In the genomic region with DNA sequence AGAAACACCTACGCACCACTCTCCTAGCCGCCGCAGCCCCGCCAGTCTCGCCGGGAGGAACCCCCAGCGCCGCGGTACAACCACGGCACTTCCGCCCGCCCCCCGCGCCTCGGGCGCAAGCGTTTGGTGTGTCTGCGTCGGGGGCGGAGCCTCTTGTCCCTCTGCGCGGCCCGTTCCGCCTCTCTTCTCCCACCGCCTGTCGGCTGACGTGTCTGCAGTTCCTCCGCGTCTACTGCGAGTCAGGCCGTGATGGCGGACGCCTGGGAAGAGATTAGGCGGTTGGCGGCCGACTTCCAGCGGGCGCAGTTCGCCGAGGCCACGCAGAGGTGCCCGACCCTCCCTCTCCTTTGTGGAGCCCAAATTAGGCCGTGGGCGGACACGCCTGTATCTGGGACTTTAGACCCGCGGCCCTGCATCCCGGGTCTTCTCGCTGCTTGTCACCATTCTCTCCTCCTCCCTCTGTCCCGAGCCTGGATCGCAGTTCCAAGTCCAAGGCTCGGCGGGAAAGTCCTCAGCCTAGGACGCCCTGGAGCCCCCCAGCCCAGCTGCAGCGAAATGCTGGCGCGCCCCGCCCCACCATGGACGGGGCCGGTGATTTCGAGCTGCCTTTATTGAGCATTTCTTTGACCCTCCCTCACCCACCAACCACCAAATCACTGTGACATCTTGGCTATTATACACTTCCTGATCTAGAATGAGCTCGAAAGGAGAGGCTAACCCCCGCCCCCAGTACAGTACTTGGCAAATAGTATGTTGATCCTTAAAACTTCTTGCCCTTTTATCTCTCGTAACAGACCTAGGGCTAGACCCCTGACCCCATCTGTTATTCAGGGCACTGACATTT, we compare ENCODE assay signal across 8 cellular contexts. TPM values are rescaled to one million over a fixed set of nuclear protein-coding genes. Genes with fewer than 3 reads are reported as not detected.
DNase-seq lines count a peak whose midpoint lies in the region; ATAC-seq and TF ChIP-seq lines count a peak whose summit lies in the region.

UFL1 (plus strand) TSS at position 182 of the 844 bp plus-strand sequence; CDS start at position 250, 68 bp downstream.

- peak within 1 kb of the TSS; percentile 95 for H2AFZ ChIP-seq in SK-N-SH (ENCODE audit: low read depth)

- H3K27ac ChIP-seq in SK-N-SH (ENCODE audit: low read depth in 2 of 2, low read length in 1 of 2): peak within 1 kb of the TSS; percentile 91 to 94
- peak within 1 kb of the TSS; percentile 90 for H3K27ac ChIP-seq in temporal lobe (ENCODE audit: low read depth, low read length)

- no peaks in the 10 kb centered on the region for H3K27me3 Mint-ChIP-seq in activated naive CD4-positive, alpha-beta T cell treated with anti-CD3 and anti-CD28 coated beads, Interleukin-2, amount 50 U/mL, for 24 hours

- no peaks in the 10 kb centered on the region for H3K9me3 Mint-ChIP-seq in activated naive CD4-positive, alpha-beta T cell treated with anti-CD3 and anti-CD28 coated beads, Interleukin-2, amount 50 U/mL, for 24 hours

- CTCF ChIA-PET in SK-N-SH (lab: Yijun Ruan, JAX): no interaction called here

- peak within 1 kb of the TSS; percentile 71 for H3K4me2 ChIP-seq in SK-N-SH

- no peaks in the 10 kb centered on the region for H4K20me1 ChIP-seq in SK-N-SH (ENCODE audit: insufficient read depth)

- POLR2A ChIA-PET in SK-N-SH (lab: Yijun Ruan, JAX): interaction anchor here (0.6 kb wide), 1 partner anchor 953 kb away, joined by 3 read pairs; no protein-coding TSS in a partner anchor

- H3K27ac Mint-ChIP-seq in activated naive CD4-positive, alpha-beta T cell treated with anti-CD3 and anti-CD28 coated beads, Interleukin-2, amount 50 U/mL, for 24 hours: peak within 1 kb of the TSS; percentile 99

- H3K9me2 ChIP-seq in SK-N-SH: no peaks in the 10 kb centered on the region

- peaks cover 7% of the 10 kb centered on the region for H3K36me3 Mint-ChIP-seq in activated naive CD4-positive, alpha-beta T cell treated with anti-CD3 and anti-CD28 coated beads, Interleukin-2, amount 50 U/mL, for 24 hours

- no peak for TF ChIP-seq CTCF in SK-N-SH (IDR thresholded peaks at IDR 0.05)

- ATAC-seq in HG02571 (IDR thresholded peaks at IDR 0.05; ENCODE audit: unreplicated experiment): peak; percentile 96

- H3K4me3 Mint-ChIP-seq in activated naive CD4-positive, alpha-beta T cell treated with anti-CD3 and anti-CD28 coated beads, Interleukin-2, amount 50 U/mL, for 24 hours: peak within 1 kb of the TSS; percentile 99

- H3K9ac ChIP-seq in SK-N-SH: peak within 1 kb of the TSS; percentile 93

- DNase-seq in GM04504 (ENCODE audit: low read depth): peak; percentile 78
- DNase-seq in NCI-H1048 (lab: John Stamatoyannopoulos, UW): peak; percentile 86
- peak; percentile 89 for DNase-seq in SK-N-SH
- DNase-seq in glomerular endothelial cell (ENCODE audit: extremely low read depth, low read depth, low spot score): peak; percentile 36
- peak; percentile 93 for DNase-seq in occipital lobe (lab: John Stamatoyannopoulos, UW)

- 0 out of 4 replicates have a peak, but pooled peaks of 1 of the 2 experiments have one; percentile 19 for TF ChIP-seq EP300 in SK-N-SH (IDR thresholded peaks at IDR 0.05; ENCODE audit: borderline replicate concordance in 1 of 2, low read depth in 1 of 2, low read length in 1 of 2)

- peaks cover 11 to 13% of the 10 kb centered on the region in 2 experiments; a peak in 3 of 4 replicates for H3K4me1 ChIP-seq in SK-N-SH (ENCODE audit: control insufficient read depth in 1 of 2, insufficient read depth in 2 of 2, low read depth in 1 of 2, low read length in 1 of 2)

- H3F3A ChIP-seq in SK-N-SH (replicated peaks; ENCODE audit: insufficient read depth): no peaks in the 10 kb centered on the region

- H3K4me1 Mint-ChIP-seq in activated naive CD4-positive, alpha-beta T cell treated with anti-CD3 and anti-CD28 coated beads, Interleukin-2, amount 50 U/mL, for 24 hours: peaks cover 37% of the 10 kb centered on the region

- peak within 1 kb of the TSS; percentile 88 to 94 for H3K4me3 ChIP-seq in SK-N-SH (ENCODE audit: low read depth in 2 of 2, low read length in 1 of 2)

- peaks cover 31% of the 10 kb centered on the region for H3K79me2 ChIP-seq in SK-N-SH (ENCODE audit: insufficient read depth)

- H3K27me3 ChIP-seq in SK-N-SH (ENCODE audit: insufficient read depth): no peaks in the 10 kb centered on the region

- under 1% methylated on average over 11 of the region's 64 CpGs for WGBS in SK-N-SH (ENCODE audit: low lambda C conversion rate)

- TF ChIP-seq RAD21 in SK-N-SH (IDR thresholded peaks at IDR 0.05; ENCODE audit: low read length): no peak

- peaks cover 29 to 30% of the 10 kb centered on the region in 2 experiments for H3K36me3 ChIP-seq in SK-N-SH (replicated peaks in 1 of 2; ENCODE audit: control insufficient read depth in 1 of 2, insufficient read depth in 2 of 2, low read length in 1 of 2)

- H3K9me3 ChIP-seq in SK-N-SH: no peaks in the 10 kb centered on the region

TF ChIP-seq in SK-N-SH, 30 proteins besides CTCF, POLR2A, EP300 and RAD21 (continues in another document):
- TF ChIP-seq GABPA (IDR thresholded peaks at IDR 0.05; ENCODE audit: low read depth) (peak; percentile 59), TAF1 (IDR thresholded peaks at IDR 0.05; ENCODE audit: borderline replicate concordance, low read depth, low read length) (peak; percentile 91), CHD2 (IDR thresholded peaks at IDR 0.05; ENCODE audit: low read length, partially characterized antibody) (peak; percentile 81), USF1 (IDR thresholded peaks at IDR 0.05; ENCODE audit: borderline replicate concordance, low read depth) (no peak), PBX3 (IDR thresholded peaks at IDR 0.05) (peak; percentile 66), RXRA (IDR thresholded peaks at IDR 0.05; ENCODE audit: borderline replicate concordance, low read depth) (no peak)
- TF ChIP-seq, protein P1, sequence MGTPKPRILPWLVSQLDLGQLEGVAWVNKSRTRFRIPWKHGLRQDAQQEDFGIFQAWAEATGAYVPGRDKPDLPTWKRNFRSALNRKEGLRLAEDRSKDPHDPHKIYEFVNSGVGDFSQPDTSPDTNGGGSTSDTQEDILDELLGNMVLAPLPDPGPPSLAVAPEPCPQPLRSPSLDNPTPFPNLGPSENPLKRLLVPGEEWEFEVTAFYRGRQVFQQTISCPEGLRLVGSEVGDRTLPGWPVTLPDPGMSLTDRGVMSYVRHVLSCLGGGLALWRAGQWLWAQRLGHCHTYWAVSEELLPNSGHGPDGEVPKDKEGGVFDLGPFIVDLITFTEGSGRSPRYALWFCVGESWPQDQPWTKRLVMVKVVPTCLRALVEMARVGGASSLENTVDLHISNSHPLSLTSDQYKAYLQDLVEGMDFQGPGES (IDR thresholded peaks at IDR 0.05; ENCODE audit: low read depth, low read length): no peak
- TF ChIP-seq, protein P2, sequence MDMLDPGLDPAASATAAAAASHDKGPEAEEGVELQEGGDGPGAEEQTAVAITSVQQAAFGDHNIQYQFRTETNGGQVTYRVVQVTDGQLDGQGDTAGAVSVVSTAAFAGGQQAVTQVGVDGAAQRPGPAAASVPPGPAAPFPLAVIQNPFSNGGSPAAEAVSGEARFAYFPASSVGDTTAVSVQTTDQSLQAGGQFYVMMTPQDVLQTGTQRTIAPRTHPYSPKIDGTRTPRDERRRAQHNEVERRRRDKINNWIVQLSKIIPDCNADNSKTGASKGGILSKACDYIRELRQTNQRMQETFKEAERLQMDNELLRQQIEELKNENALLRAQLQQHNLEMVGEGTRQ (IDR thresholded peaks at IDR 0.05; ENCODE audit: borderline replicate concordance, low read depth, low read length): no peak
- TF ChIP-seq, protein P3, sequence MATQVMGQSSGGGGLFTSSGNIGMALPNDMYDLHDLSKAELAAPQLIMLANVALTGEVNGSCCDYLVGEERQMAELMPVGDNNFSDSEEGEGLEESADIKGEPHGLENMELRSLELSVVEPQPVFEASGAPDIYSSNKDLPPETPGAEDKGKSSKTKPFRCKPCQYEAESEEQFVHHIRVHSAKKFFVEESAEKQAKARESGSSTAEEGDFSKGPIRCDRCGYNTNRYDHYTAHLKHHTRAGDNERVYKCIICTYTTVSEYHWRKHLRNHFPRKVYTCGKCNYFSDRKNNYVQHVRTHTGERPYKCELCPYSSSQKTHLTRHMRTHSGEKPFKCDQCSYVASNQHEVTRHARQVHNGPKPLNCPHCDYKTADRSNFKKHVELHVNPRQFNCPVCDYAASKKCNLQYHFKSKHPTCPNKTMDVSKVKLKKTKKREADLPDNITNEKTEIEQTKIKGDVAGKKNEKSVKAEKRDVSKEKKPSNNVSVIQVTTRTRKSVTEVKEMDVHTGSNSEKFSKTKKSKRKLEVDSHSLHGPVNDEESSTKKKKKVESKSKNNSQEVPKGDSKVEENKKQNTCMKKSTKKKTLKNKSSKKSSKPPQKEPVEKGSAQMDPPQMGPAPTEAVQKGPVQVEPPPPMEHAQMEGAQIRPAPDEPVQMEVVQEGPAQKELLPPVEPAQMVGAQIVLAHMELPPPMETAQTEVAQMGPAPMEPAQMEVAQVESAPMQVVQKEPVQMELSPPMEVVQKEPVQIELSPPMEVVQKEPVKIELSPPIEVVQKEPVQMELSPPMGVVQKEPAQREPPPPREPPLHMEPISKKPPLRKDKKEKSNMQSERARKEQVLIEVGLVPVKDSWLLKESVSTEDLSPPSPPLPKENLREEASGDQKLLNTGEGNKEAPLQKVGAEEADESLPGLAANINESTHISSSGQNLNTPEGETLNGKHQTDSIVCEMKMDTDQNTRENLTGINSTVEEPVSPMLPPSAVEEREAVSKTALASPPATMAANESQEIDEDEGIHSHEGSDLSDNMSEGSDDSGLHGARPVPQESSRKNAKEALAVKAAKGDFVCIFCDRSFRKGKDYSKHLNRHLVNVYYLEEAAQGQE (IDR thresholded peaks at IDR 0.05; ENCODE audit: low read depth, low read length): no peak

RNA-seq across cellular contexts. Expression of gene UFL1, which starts in this region (rescaled TPM):
- 3.1 and 4.0 TPM in 2 replicates for polyA plus RNA-seq in SK-N-SH (2012; rRNA removed)
- polyA plus RNA-seq in SK-N-SH (2012; cell fraction: cytosol; rRNA removed): 4.7 and 6.1 TPM in 2 replicates
- 3.8 and 7.8 TPM in 2 replicates for polyA plus RNA-seq in SK-N-SH (2012; cell fraction: nucleus; rRNA removed)
- total RNA-seq in glomerular endothelial cell (15.3 and 15.8 TPM in 2 replicates), occipital lobe (28.5 TPM), temporal lobe (13.8 TPM)

Comparison
In these comparisons a context has a peak if more than half of its experiments do, and no peak if none do; other contexts are left out.
1. Peak in every context shown above with its lines: DNase-seq, ATAC-seq, H3K4me3 ChIP-seq and H3K27ac ChIP-seq.
2. DNase-seq: peak in every context shown above with its lines; median percentile 93 in occipital lobe; 89 in SK-N-SH; 86 in NCI-H1048; 78 in GM04504; 36 in glomerular endothelial cell.